In the genomic region with DNA sequence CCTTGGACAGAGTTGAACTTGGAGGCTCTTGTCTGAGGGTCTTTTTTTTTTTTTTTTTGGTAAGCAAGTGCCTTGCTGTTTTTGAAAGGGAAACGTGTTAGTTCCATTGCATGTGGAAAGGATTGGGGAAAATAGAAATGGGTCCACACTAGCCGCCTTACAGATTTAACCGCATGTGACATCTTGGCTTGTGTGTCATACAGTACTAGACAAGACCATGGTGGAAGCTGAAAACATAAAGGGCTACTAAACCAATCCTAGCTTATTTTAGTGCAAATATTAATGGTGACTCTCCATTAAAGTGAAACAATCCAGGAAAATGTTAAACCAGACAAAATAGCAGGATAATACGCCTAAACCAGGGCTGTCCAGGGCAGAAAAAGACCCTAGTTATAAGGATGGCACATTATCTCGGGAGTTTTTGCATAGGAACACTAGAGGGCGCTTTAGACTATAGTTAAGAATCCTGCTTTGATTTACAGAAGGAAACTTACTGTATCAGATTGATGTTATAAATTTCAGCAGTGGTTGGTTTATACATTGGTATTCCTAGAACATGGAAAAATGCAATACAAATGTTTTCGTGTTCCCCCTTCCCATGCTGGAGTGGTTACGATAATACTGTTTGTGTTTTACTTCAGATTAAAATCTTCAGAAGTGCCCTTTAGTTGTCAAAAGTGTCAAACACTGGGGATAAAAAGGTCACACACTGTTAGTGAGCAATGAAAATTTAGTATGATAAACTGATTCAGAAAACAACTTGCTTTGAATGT, we compare ENCODE assay signal across 8 cellular contexts. TPM values are rescaled to one million over a fixed set of nuclear protein-coding genes. Genes with fewer than 3 reads are reported as not detected.
DNase-seq lines count a peak whose midpoint lies in the region; TF ChIP-seq lines count a peak whose summit lies in the region.

No MANE protein-coding gene starts in this region.

- no peaks in the 10 kb centered on the region for H4K20me1 ChIP-seq in SU-DHL-6 (ENCODE audit: low read depth, low read length)

- no peak overlapping the region for H3K23ac ChIP-seq in neuronal stem cell (ENCODE audit: low read depth, low read length, poor library complexity)

- H3K79me2 ChIP-seq in SU-DHL-6 (ENCODE audit: insufficient read depth, low read length), result no peaks in the 10 kb centered on the region

- H3K9ac ChIP-seq in SU-DHL-6 (ENCODE audit: low read length) (no peak overlapping the region), neuronal stem cell (ENCODE audit: low read depth, low read length, poor library complexity) (no peak overlapping the region)

- H3K4me3 ChIP-seq in SU-DHL-6 (ENCODE audit: insufficient read depth, low read length, poor library complexity, severe bottlenecking), result no peak overlapping the region
- no peak overlapping the region for H3K4me3 ChIP-seq in neuronal stem cell (ENCODE audit: low read length in 2 of 2)

- no CpG with 5 or more reads among the region's 8 CpGs for WGBS in neuronal stem cell (ENCODE audit: extremely low coverage in 2 of 2, insufficient read length in 2 of 2, insufficient replicate concordance in 1 of 2), 2 donors

- H2BK12ac ChIP-seq in neuronal stem cell (ENCODE audit: low read length), result no peak overlapping the region

- H3K36me3 ChIP-seq in SU-DHL-6 (ENCODE audit: low read length), result no peaks in the 10 kb centered on the region
- no peaks in the 10 kb centered on the region for H3K36me3 ChIP-seq in neuronal stem cell (replicated peaks in 1 of 2; ENCODE audit: control insufficient read depth in 2 of 2, insufficient read depth in 2 of 2, low read length in 2 of 2)

- H3K4me2 ChIP-seq in SU-DHL-6 (ENCODE audit: low read depth, low read length, poor library complexity, severe bottlenecking) (peak overlapping the region; percentile 3), neuronal stem cell (ENCODE audit: insufficient read depth, low read length, poor library complexity, severe bottlenecking) (no peak overlapping the region)

- no peak overlapping the region for H3K14ac ChIP-seq in neuronal stem cell (ENCODE audit: low read length)

- H3K9me3 ChIP-seq in SU-DHL-6 (ENCODE audit: insufficient read depth, low read length) (no peaks in the 10 kb centered on the region), neuronal stem cell (replicated peaks in 1 of 2; ENCODE audit: control insufficient read depth in 2 of 2, insufficient read depth in 1 of 2, low read depth in 1 of 2, low read length in 2 of 2) (no peaks in the 10 kb centered on the region)

- no peak overlapping the region for H3K27ac ChIP-seq in SU-DHL-6 (ENCODE audit: low read depth, low read length)
- no peak overlapping the region for H3K27ac ChIP-seq in neuronal stem cell (replicated peaks; ENCODE audit: low read length)

- no peaks in the 10 kb centered on the region for H3K9me2 ChIP-seq in SU-DHL-6 (replicated peaks; ENCODE audit: insufficient read depth, low read length)

- peak overlapping the region; percentile 38 for H2AFZ ChIP-seq in SU-DHL-6 (ENCODE audit: low read depth, low read length, severe bottlenecking)
- no peak overlapping the region for H2AFZ ChIP-seq in neuronal stem cell (ENCODE audit: low read length)

- no peak overlapping the region for H3K4ac ChIP-seq in neuronal stem cell (ENCODE audit: low read length)

- H2BK5ac ChIP-seq in neuronal stem cell (ENCODE audit: low read length), result no peak overlapping the region

- no peak overlapping the region for H2BK120ac ChIP-seq in neuronal stem cell (ENCODE audit: low read depth, low read length)

- H4K8ac ChIP-seq in neuronal stem cell (ENCODE audit: low read depth, low read length), result no peak overlapping the region

- H2BK15ac ChIP-seq in neuronal stem cell (ENCODE audit: low read length), result no peak overlapping the region

- H2AK5ac ChIP-seq in neuronal stem cell (ENCODE audit: low read depth, low read length), result no peak overlapping the region

- H3K79me1 ChIP-seq in neuronal stem cell (ENCODE audit: low read depth, low read length), result no peaks in the 10 kb centered on the region

- no peak overlapping the region for H3K18ac ChIP-seq in neuronal stem cell (ENCODE audit: low read length)

- TF ChIP-seq CTCF in SU-DHL-6 (IDR thresholded peaks at IDR 0.05; ENCODE audit: insufficient read depth, low read length, poor library complexity, severe bottlenecking), result peak; percentile 82

- no peaks in the 10 kb centered on the region for H3K4me1 ChIP-seq in neuronal stem cell (ENCODE audit: control insufficient read depth in 2 of 2, insufficient read depth in 1 of 2, low read depth in 1 of 2, low read length in 2 of 2)

- DNase-seq in ELR (ENCODE audit: low read depth) (peak; percentile 80), H4 (ENCODE audit: low spot score) (peak; percentile 24), NCI-H1417 (lab: John Stamatoyannopoulos, UW) (peak; percentile 30 to 76 (median 65)), fibroblast of peridontal ligament (ENCODE audit: extremely low read depth) (peak; percentile 79), neuronal stem cell (ENCODE audit: low spot score) (peak; percentile 32), T-helper 9 cell (no peak), NCI-H524 treated with DMSO at 0.1 percent for 48 hours (lab: John Stamatoyannopoulos, UW) (no peak)

- no peak overlapping the region for H4K91ac ChIP-seq in neuronal stem cell (ENCODE audit: low read depth, low read length, poor library complexity)

- H3K27me3 ChIP-seq in SU-DHL-6 (ENCODE audit: low read length), result no peaks in the 10 kb centered on the region
- H3K27me3 ChIP-seq in neuronal stem cell (ENCODE audit: control insufficient read depth in 3 of 3, insufficient read depth in 3 of 3, low read depth in 1 of 3, low read length in 3 of 3), result no peaks in the 10 kb centered on the region

- no peaks in the 10 kb centered on the region for H3F3A ChIP-seq in SU-DHL-6 (ENCODE audit: insufficient read depth)

RNA-seq across cellular contexts. Expression of a gene that starts 59.8 kb away (rescaled TPM):
- 123 and 141 TPM in 2 replicates for total RNA-seq in H4 (2014; rRNA removed; shearing (Covaris generic))
- 353 TPM for polyA plus RNA-seq in neuronal stem cell (2013, experiment 1 of 2)
- polyA plus RNA-seq in neuronal stem cell (2013, experiment 2 of 2), result 401 TPM

Comparison
In these comparisons a context has a peak if more than half of its experiments do, and no peak if none do; other contexts are left out.
1. DNase-seq: peak in ELR (single experiment), H4 (single experiment), NCI-H1417 (3 of 3), fibroblast of peridontal ligament (single experiment) and neuronal stem cell (single experiment); none in T-helper 9 cell (single experiment) and NCI-H524 treated with DMSO at 0.1 percent for 48 hours (single experiment).